Comparison of ENCODE assay signal across 1 cellular context in the genomic region with DNA sequence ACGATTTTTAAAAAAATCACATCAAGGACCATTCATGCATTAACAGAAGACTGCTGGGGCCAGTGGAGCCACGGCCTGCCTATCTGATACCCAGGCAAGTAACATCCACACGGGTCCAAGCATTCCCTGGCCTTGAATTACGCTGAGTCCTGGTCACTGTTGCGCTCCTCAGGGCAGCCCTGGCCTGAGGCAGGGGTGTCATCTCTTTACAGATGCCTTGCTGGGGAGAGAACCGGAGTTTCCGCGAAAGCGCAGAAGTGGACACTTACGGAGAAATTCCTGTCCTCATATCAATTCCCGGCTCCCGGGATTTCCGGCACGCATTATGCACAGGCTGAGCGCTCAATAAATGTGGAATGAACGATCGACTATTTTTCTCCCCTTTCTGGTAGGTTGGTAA.
TF ChIP-seq lines count a peak whose summit lies in the region.

No MANE protein-coding gene starts in this region.

TF ChIP-seq in GM23338, 12 proteins besides CTCF, POLR2A, EP300 and RAD21 (continued from another document):
- TF ChIP-seq, protein P1, sequence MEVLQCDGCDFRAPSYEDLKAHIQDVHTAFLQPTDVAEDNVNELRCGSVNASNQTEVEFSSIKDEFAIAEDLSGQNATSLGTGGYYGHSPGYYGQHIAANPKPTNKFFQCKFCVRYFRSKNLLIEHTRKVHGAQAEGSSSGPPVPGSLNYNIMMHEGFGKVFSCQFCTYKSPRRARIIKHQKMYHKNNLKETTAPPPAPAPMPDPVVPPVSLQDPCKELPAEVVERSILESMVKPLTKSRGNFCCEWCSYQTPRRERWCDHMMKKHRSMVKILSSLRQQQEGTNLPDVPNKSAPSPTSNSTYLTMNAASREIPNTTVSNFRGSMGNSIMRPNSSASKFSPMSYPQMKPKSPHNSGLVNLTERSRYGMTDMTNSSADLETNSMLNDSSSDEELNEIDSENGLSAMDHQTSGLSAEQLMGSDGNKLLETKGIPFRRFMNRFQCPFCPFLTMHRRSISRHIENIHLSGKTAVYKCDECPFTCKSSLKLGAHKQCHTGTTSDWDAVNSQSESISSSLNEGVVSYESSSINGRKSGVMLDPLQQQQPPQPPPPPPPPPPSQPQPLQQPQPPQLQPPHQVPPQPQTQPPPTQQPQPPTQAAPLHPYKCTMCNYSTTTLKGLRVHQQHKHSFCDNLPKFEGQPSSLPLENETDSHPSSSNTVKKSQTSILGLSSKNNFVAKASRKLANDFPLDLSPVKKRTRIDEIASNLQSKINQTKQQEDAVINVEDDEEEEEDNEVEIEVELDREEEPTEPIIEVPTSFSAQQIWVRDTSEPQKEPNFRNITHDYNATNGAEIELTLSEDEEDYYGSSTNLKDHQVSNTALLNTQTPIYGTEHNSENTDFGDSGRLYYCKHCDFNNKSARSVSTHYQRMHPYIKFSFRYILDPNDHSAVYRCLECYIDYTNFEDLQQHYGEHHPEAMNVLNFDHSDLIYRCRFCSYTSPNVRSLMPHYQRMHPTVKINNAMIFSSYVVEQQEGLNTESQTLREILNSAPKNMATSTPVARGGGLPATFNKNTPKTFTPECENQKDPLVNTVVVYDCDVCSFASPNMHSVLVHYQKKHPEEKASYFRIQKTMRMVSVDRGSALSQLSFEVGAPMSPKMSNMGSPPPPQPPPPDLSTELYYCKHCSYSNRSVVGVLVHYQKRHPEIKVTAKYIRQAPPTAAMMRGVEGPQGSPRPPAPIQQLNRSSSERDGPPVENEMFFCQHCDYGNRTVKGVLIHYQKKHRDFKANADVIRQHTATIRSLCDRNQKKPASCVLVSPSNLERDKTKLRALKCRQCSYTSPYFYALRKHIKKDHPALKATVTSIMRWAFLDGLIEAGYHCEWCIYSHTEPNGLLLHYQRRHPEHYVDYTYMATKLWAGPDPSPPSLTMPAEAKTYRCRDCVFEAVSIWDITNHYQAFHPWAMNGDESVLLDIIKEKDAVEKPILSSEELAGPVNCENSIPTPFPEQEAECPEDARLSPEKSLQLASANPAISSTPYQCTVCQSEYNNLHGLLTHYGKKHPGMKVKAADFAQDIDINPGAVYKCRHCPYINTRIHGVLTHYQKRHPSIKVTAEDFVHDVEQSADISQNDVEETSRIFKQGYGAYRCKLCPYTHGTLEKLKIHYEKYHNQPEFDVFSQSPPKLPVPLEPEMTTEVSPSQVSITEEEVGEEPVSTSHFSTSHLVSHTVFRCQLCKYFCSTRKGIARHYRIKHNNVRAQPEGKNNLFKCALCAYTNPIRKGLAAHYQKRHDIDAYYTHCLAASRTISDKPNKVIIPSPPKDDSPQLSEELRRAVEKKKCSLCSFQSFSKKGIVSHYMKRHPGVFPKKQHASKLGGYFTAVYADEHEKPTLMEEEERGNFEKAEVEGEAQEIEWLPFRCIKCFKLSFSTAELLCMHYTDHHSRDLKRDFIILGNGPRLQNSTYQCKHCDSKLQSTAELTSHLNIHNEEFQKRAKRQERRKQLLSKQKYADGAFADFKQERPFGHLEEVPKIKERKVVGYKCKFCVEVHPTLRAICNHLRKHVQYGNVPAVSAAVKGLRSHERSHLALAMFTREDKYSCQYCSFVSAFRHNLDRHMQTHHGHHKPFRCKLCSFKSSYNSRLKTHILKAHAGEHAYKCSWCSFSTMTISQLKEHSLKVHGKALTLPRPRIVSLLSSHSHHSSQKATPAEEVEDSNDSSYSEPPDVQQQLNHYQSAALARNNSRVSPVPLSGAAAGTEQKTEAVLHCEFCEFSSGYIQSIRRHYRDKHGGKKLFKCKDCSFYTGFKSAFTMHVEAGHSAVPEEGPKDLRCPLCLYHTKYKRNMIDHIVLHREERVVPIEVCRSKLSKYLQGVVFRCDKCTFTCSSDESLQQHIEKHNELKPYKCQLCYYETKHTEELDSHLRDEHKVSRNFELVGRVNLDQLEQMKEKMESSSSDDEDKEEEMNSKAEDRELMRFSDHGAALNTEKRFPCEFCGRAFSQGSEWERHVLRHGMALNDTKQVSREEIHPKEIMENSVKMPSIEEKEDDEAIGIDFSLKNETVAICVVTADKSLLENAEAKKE (CRISPR knock-in tag; IDR thresholded peaks at IDR 0.05): no peak
- TF ChIP-seq ZNF114 (CRISPR knock-in tag; IDR thresholded peaks at IDR 0.05) (no peak), STAT1 (IDR thresholded peaks at IDR 0.05; ENCODE audit: unreplicated experiment) (no peak), NANOG (IDR thresholded peaks at IDR 0.05; ENCODE audit: borderline replicate concordance) (no peak)
